1 cellular context compared by ENCODE assay signal in the genomic region with DNA sequence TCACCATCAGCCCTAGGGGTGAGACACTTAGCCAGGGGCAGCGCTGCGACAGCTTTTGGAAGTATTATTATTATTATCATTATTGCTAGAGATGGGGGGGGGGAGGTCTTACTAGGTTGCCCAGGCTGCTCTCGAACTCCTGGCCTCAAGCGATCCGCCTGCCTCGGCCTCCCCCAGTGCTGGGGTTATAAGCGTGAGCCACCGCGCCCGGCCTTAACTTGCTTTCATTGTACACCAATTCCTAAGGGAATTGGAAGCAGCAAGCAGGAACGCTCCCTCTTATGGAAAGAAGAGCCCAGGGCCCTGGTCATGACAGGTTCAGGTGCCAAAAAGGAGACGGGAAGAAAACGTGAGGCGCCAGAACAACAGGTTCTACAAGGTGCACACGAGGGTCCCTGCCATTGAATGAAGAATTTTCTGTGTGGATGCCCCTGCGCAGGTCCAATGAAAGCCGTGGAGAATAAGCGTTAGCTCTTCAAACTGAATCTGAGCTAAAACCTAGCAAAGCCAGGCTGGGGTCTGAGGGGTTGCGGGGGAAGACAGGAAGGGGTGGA.
TF ChIP-seq lines count a peak whose summit lies in the region.

No MANE protein-coding gene starts in this region.

TF ChIP-seq in IMR-90, 13 proteins besides CTCF, POLR2A, EP300 and RAD21:
- TF ChIP-seq CHD1 (IDR thresholded peaks at IDR 0.05; ENCODE audit: low read depth, low read length) (no peak), MXI1 (IDR thresholded peaks at IDR 0.05; ENCODE audit: borderline replicate concordance, low read depth, low read length) (no peak), NFE2L2 (IDR thresholded peaks at IDR 0.05; ENCODE audit: low read depth, low read length) (no peak), USF2 (IDR thresholded peaks at IDR 0.05; ENCODE audit: low read depth, low read length) (no peak), BHLHE40 (IDR thresholded peaks at IDR 0.05; ENCODE audit: low read depth, low read length) (no peak), RCOR1 (IDR thresholded peaks at IDR 0.05; ENCODE audit: insufficient replicate concordance, low read length) (no peak), MAFK (IDR thresholded peaks at IDR 0.05; ENCODE audit: low read depth, low read length) (no peak)
- TF ChIP-seq, protein P1, sequence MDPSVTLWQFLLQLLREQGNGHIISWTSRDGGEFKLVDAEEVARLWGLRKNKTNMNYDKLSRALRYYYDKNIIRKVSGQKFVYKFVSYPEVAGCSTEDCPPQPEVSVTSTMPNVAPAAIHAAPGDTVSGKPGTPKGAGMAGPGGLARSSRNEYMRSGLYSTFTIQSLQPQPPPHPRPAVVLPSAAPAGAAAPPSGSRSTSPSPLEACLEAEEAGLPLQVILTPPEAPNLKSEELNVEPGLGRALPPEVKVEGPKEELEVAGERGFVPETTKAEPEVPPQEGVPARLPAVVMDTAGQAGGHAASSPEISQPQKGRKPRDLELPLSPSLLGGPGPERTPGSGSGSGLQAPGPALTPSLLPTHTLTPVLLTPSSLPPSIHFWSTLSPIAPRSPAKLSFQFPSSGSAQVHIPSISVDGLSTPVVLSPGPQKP (IDR thresholded peaks at IDR 0.05; ENCODE audit: borderline replicate concordance, low read depth, low read length) = no peak
TF ChIP-seq in IMR-90: peak in this region for 0.
